25 cellular contexts compared by ENCODE assay signal in genomic region chr1:238753205-238753720, GRCh38.
"Had no signal": no experiment of that assay in that cellular context is flagged by ENCODE, and none has a peak within 500 bp of the region (broad histone marks: within the 10 kb centered on the region; RNA-seq: fewer than 3 reads in every experiment).

No MANE protein-coding gene starts in this region.

- H3K4me1 Mint-ChIP-seq: activated naive CD8-positive, alpha-beta T cell treated with anti-CD3 and anti-CD28 coated beads for 36 hours; immature natural killer cell; natural killer cell had no signal

- H3K4me3 ChIP-seq: colonic mucosa, dorsolateral prefrontal cortex, esophagus squamous epithelium, gastrocnemius medialis, lower lobe of right lung, ovary, prostate gland, tibial artery had no signal

- H3K4me1 ChIP-seq: colonic mucosa, esophagus squamous epithelium, gastrocnemius medialis, lower lobe of right lung, prostate gland, tibial artery had no signal

- DNase-seq: activated CD4-positive, alpha-beta memory T cell treated with anti-CD3 and anti-CD28 coated beads for 36 hours; activated CD4-positive, alpha-beta T cell treated with anti-CD3 and anti-CD28 coated beads for 4 hours; activated CD4-positive, CD25-positive, alpha-beta regulatory T cell; activated naive CD4-positive, alpha-beta T cell treated with Interleukin-2 at 50 U/mL for 16 hours; activated naive CD8-positive, alpha-beta T cell treated with anti-CD3 and anti-CD28 coated beads for 36 hours; activated T-cell treated with anti-CD3 and anti-CD28 coated beads, Interleukin-2, amount 50 U/mL, for 48 hours; colonic mucosa; dorsolateral prefrontal cortex; effector memory CD8-positive, alpha-beta T cell; esophagus squamous epithelium; gastrocnemius medialis; head of caudate nucleus; hypothalamus; immature natural killer cell; lower lobe of right lung; natural killer cell; ovary; stimulated activated CD4-positive, alpha-beta T cell treated with anti-CD3 and anti-CD28 coated beads, Interleukin-4, amount 100 ng/mL, for 4 hours; stimulated activated naive CD8-positive, alpha-beta T cell treated with anti-CD3 and anti-CD28 coated beads, Interleukin-15, Interleukin-2, amounts not matched to agents 100 U/mL and 50 U/mL, for 24 hours; substantia nigra; T1000; tibial artery had no signal

- H3K9me3 ChIP-seq: colonic mucosa, esophagus squamous epithelium, gastrocnemius medialis, lower lobe of right lung, ovary, prostate gland, tibial artery had no signal

- H3K27ac Mint-ChIP-seq: activated CD4-positive, alpha-beta memory T cell treated with anti-CD3 and anti-CD28 coated beads for 36 hours; activated naive CD8-positive, alpha-beta T cell treated with anti-CD3 and anti-CD28 coated beads for 36 hours; effector memory CD8-positive, alpha-beta T cell; immature natural killer cell; mesothelial cell of epicardium; natural killer cell; T-helper 1 cell treated with Interleukin-12 subunit alpha and Interleukin-12 subunit beta and Interleukin-4 antibody, amounts not matched to agents 30 μg/mL and 1 μg/mL, for 36 hours had no signal

- H3K27me3 Mint-ChIP-seq: activated CD4-positive, alpha-beta memory T cell treated with anti-CD3 and anti-CD28 coated beads for 36 hours; activated naive CD8-positive, alpha-beta T cell treated with anti-CD3 and anti-CD28 coated beads for 36 hours; effector memory CD8-positive, alpha-beta T cell had no signal

- H3K36me3 ChIP-seq: colonic mucosa, esophagus squamous epithelium, gastrocnemius medialis, lower lobe of right lung, ovary, prostate gland, tibial artery had no signal

- H3K27me3 ChIP-seq: colonic mucosa, dorsolateral prefrontal cortex, esophagus squamous epithelium, gastrocnemius medialis, ovary, tibial artery had no signal

- H3K4me3 Mint-ChIP-seq: activated CD4-positive, alpha-beta memory T cell treated with anti-CD3 and anti-CD28 coated beads for 36 hours; activated naive CD8-positive, alpha-beta T cell treated with anti-CD3 and anti-CD28 coated beads for 36 hours; effector memory CD8-positive, alpha-beta T cell; immature natural killer cell; mesothelial cell of epicardium; natural killer cell; T-helper 1 cell treated with Interleukin-12 subunit alpha and Interleukin-12 subunit beta and Interleukin-4 antibody, amounts not matched to agents 30 μg/mL and 1 μg/mL, for 36 hours had no signal

- H3K36me3 Mint-ChIP-seq: activated CD4-positive, alpha-beta memory T cell treated with anti-CD3 and anti-CD28 coated beads for 36 hours; activated naive CD8-positive, alpha-beta T cell treated with anti-CD3 and anti-CD28 coated beads for 36 hours; mesothelial cell of epicardium had no signal

- H3K27ac ChIP-seq: colonic mucosa, dorsolateral prefrontal cortex, esophagus squamous epithelium, gastrocnemius medialis, lower lobe of right lung, ovary, prostate gland, tibial artery had no signal
